In genomic region chr11:95150977-95151684, GRCh38 we compare ENCODE assay signal across 8 cellular contexts.
A peak's percentile ranks its signal among the peaks of the same experiment; 100 is the strongest.
DNase-seq lines count a peak whose midpoint lies in the region; ATAC-seq and TF ChIP-seq lines count a peak whose summit lies in the region.

No MANE protein-coding gene starts in this region.

- H3K27ac ChIP-seq in liver (ENCODE audit: low read depth in 1 of 2, low read length in 2 of 2) = peak overlapping the region; percentile 81 to 88

- ATAC-seq in GM18870 (IDR thresholded peaks at IDR 0.05; ENCODE audit: unreplicated experiment) (peak; percentile 76), HG03108 (IDR thresholded peaks at IDR 0.05; ENCODE audit: unreplicated experiment) (peak; percentile 86)

- peak; percentile 96 for TF ChIP-seq CTCF in liver (IDR thresholded peaks at IDR 0.05; ENCODE audit: low read depth, low read length, missing input control)

- no peaks in the 10 kb centered on the region for H3K9me3 ChIP-seq in liver (ENCODE audit: control insufficient read depth in 4 of 4, low read length in 3 of 4)

- peak overlapping the region; percentile 57 to 81 (median 74) for H3K4me3 ChIP-seq in liver (ENCODE audit: low read depth in 1 of 3, low read length in 3 of 3)

- H3K27me3 ChIP-seq in liver (ENCODE audit: control insufficient read depth in 4 of 4, insufficient read depth in 4 of 4, low read length in 3 of 4) = no peaks in the 10 kb centered on the region

- TF ChIP-seq RAD21 in liver (IDR thresholded peaks at IDR 0.05) = peak; percentile 88

- H3K9ac ChIP-seq in liver (ENCODE audit: low read depth in 1 of 2, low read length in 2 of 2) = peak overlapping the region; percentile 61 to 64

- peak; percentile 92 for DNase-seq in AG08396 (ENCODE audit: low spot score)
- peak; percentile 11 for DNase-seq in NCI-H2227 treated with DMSO at 0.1 percent for 48 hours (lab: John Stamatoyannopoulos, UW)
- peak; percentile 76 to 92 for DNase-seq in activated CD4-positive, alpha-beta T cell treated with anti-CD3 and anti-CD28 coated beads, Interleukin-2, amount 50 U/mL, for 24 hours (ENCODE audit: low read depth in 1 of 2, low spot score in 1 of 2)
- peak; percentile 85 to 91 for DNase-seq in dermis microvascular lymphatic vessel endothelial cell (ENCODE audit: low read depth in 2 of 2)
- DNase-seq in stimulated activated CD4-positive, alpha-beta T cell treated with anti-CD3 and anti-CD28 coated beads, Interleukin-4, amount 100 ng/mL, for 1 hour = peak; percentile 87

- H3K36me3 ChIP-seq in liver (ENCODE audit: control insufficient read depth in 4 of 4, insufficient read depth in 3 of 4, low read depth in 1 of 4, low read length in 3 of 4) = no peaks in the 10 kb centered on the region

- H3K4me1 ChIP-seq in liver (ENCODE audit: control insufficient read depth in 4 of 4, insufficient read depth in 4 of 4, low read length in 3 of 4) = peaks cover 0 to 25% (median 13%) of the 10 kb centered on the region in 4 donors

- WGBS in liver = under 1% methylated on average over 53 of the region's 53 CpGs

TF ChIP-seq in liver, 16 proteins besides CTCF, POLR2A, EP300 and RAD21:
- TF ChIP-seq HNF4G (IDR thresholded peaks at IDR 0.05) (no peak), REST (IDR thresholded peaks at IDR 0.05) (peak; percentile 78), GABPA (IDR thresholded peaks at IDR 0.05 in 1 of 2, conservative IDR thresholded peaks at IDR 0.05 in 1 of 2) (no peak), SP1 (IDR thresholded peaks at IDR 0.05) (peak; percentile 56), YY1 (IDR thresholded peaks at IDR 0.05) (no peak), FOXA1 (IDR thresholded peaks at IDR 0.05) (no peak), TAF1 (conservative IDR thresholded peaks at IDR 0.05) (peak; percentile 60), FOXA2 (IDR thresholded peaks at IDR 0.05) (no peak), ATF3 (IDR thresholded peaks at IDR 0.05) (no peak), RXRA (IDR thresholded peaks at IDR 0.05) (peak; percentile 18 to 20), EGR1 (IDR thresholded peaks at IDR 0.05; ENCODE audit: low read depth in 2 of 2) (no peak), MAX (IDR thresholded peaks at IDR 0.05) (peak; percentile 75), HNF4A (conservative IDR thresholded peaks at IDR 0.05) (peak; percentile 29 to 51), JUND (IDR thresholded peaks at IDR 0.05) (peak; percentile 25 to 47), NR2F2 (IDR thresholded peaks at IDR 0.05) (no peak)
- TF ChIP-seq, protein P1, sequence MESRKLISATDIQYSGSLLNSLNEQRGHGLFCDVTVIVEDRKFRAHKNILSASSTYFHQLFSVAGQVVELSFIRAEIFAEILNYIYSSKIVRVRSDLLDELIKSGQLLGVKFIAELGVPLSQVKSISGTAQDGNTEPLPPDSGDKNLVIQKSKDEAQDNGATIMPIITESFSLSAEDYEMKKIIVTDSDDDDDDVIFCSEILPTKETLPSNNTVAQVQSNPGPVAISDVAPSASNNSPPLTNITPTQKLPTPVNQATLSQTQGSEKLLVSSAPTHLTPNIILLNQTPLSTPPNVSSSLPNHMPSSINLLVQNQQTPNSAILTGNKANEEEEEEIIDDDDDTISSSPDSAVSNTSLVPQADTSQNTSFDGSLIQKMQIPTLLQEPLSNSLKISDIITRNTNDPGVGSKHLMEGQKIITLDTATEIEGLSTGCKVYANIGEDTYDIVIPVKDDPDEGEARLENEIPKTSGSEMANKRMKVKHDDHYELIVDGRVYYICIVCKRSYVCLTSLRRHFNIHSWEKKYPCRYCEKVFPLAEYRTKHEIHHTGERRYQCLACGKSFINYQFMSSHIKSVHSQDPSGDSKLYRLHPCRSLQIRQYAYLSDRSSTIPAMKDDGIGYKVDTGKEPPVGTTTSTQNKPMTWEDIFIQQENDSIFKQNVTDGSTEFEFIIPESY (IDR thresholded peaks at IDR 0.05) = no peak

Comparison
In these comparisons a context has a peak if more than half of its experiments do, and no peak if none do; other contexts are left out.
1. Peak in every context shown above with its lines: DNase-seq, ATAC-seq, H3K4me3 ChIP-seq and H3K27ac ChIP-seq.
2. DNase-seq: peak in every context shown above with its lines; median percentile 92 in AG08396; 88 in dermis microvascular lymphatic vessel endothelial cell; 87 in stimulated activated CD4-positive, alpha-beta T cell treated with anti-CD3 and anti-CD28 coated beads, Interleukin-4, amount 100 ng/mL, for 1 hour; 84 in activated CD4-positive, alpha-beta T cell treated with anti-CD3 and anti-CD28 coated beads, Interleukin-2, amount 50 U/mL, for 24 hours; 11 in NCI-H2227 treated with DMSO at 0.1 percent for 48 hours.